Comparison of ENCODE assay signal across 8 cellular contexts in the genomic region with DNA sequence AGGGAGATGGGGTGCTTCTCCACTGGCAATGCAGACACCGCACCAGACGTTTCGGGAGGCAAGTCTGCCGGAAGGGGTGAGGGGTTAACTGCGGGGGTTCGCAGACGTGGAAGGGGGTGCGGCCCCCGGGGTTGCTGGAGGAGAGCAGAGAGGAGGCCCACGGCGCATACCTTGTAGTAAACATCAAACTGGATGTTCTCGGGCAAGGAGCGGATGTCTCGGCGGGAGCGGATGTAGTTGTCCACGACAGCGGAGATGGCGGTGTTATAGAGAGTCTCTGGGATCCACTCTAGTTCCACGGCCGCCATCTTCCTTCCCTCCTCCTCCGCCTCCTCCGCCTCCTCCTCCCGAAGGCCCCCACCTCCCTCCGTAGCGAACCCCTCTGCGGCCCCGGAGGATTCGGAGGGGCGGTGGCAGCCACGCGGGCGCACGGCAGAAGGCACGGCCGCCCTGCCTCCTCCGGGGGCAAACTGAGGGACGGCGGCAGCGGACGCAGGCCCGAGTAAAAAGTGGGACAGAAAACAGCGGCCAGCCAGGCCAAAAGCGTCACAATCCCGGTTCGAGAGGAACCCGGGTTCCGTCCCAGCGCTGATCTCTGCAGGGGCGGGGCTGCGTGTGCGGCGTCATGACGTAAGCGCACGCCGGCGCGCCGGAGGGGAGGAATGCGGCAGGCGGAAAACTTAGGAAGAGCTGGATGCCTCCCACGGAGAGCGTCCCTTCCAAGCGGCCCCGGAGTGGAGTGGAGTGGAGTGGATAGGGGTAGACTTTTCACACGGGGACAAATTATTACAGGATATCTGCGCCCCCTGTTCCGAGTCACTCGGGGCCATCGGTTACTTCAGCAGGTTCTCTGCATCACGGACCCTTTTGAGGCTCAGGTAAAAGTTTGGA. TPM values are rescaled to one million over a fixed set of nuclear protein-coding genes. Genes with fewer than 3 reads are reported as not detected.
A peak's percentile ranks its signal among the peaks of the same experiment; 100 is the strongest.
DNase-seq lines count a peak whose midpoint lies in the region; ATAC-seq, FAIRE-seq and TF ChIP-seq lines count a peak whose summit lies in the region.

A gene with protein sequence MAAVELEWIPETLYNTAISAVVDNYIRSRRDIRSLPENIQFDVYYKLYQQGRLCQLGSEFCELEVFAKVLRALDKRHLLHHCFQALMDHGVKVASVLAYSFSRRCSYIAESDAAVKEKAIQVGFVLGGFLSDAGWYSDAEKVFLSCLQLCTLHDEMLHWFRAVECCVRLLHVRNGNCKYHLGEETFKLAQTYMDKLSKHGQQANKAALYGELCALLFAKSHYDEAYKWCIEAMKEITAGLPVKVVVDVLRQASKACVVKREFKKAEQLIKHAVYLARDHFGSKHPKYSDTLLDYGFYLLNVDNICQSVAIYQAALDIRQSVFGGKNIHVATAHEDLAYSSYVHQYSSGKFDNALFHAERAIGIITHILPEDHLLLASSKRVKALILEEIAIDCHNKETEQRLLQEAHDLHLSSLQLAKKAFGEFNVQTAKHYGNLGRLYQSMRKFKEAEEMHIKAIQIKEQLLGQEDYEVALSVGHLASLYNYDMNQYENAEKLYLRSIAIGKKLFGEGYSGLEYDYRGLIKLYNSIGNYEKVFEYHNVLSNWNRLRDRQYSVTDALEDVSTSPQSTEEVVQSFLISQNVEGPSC (minus strand): TSS at position 619 of the 891 bp plus-strand sequence. CDS start 311 bp downstream, at position 308.

- H2BK120ac ChIP-seq in H1 (replicated peaks; ENCODE audit: low read depth, low read length), result no peak within 1 kb of the TSS
- no peak within 1 kb of the TSS for H2BK120ac ChIP-seq in mesendoderm (ENCODE audit: low read depth, low read length)

- POLR2A ChIA-PET in CD8-positive, alpha-beta T cell (lab: Charles Lee), result interaction anchor here (1.0 to 1.2 kb wide), 3 partner anchors 11 to 151 kb away, joined by 3 read pairs; a partner anchor contains a TSS
- POLR2A ChIA-PET in H1 (lab: Charles Lee; ENCODE audit: partially characterized antibody), result interaction anchor here (0.8 to 1.9 kb wide), 8 partner anchors 9 to 364 kb away, joined by 3 to 10 read pairs (median 6); a partner anchor contains a TSS

- H2AK5ac ChIP-seq in H1 (ENCODE audit: low read depth, low read length) (peak within 1 kb of the TSS; percentile 46; the same call in 1 of the 2 replicates), mesendoderm (ENCODE audit: low read length) (no peak within 1 kb of the TSS)

- H4K91ac ChIP-seq in H1 (replicated peaks; ENCODE audit: insufficient read length, low read length), result no peak within 1 kb of the TSS

- H3K9me3 Mint-ChIP-seq in CD8-positive, alpha-beta T cell, result no peaks in the 10 kb centered on the region
- no peaks in the 10 kb centered on the region for H3K9me3 Mint-ChIP-seq in activated CD8-positive, alpha-beta memory T cell treated with anti-CD3 and anti-CD28 coated beads, Interleukin-2, amount 10 ng/mL, durations not matched to agents 7 days and 5 days (ENCODE audit: low read depth)

- H3K27ac Mint-ChIP-seq in CD8-positive, alpha-beta T cell, result peak within 1 kb of the TSS; percentile 98
- peak within 1 kb of the TSS; percentile 94 for H3K27ac Mint-ChIP-seq in activated CD8-positive, alpha-beta memory T cell treated with anti-CD3 and anti-CD28 coated beads, Interleukin-2, amount 10 ng/mL, durations not matched to agents 7 days and 5 days

- ATAC-seq in CD8-positive, alpha-beta T cell, result peak; percentile 86
- ATAC-seq in GM19467 (IDR thresholded peaks at IDR 0.05; ENCODE audit: unreplicated experiment), result peak; percentile 91
- ATAC-seq in activated CD8-positive, alpha-beta memory T cell treated with anti-CD3 and anti-CD28 coated beads, Interleukin-2, amount 10 ng/mL, durations not matched to agents 7 days and 5 days, result peak; percentile 85

- TF ChIP-seq CTCF in CD8-positive, alpha-beta T cell (IDR thresholded peaks at IDR 0.05), result no peak
- no peak for TF ChIP-seq CTCF in H1 (IDR thresholded peaks at IDR 0.05; ENCODE audit: control extremely low read depth in 1 of 3, insufficient read depth in 1 of 3, low read depth in 1 of 3, low read length in 3 of 3)

- H3K9ac ChIP-seq in H1 (replicated peaks in 1 of 4; ENCODE audit: extremely low read depth in 1 of 4, low read depth in 3 of 4, low read length in 3 of 4) (peak within 1 kb of the TSS; percentile 88 to 94 (median 92)), mesendoderm (ENCODE audit: low read length) (peak within 1 kb of the TSS; percentile 84)

- peak within 1 kb of the TSS; percentile 90; the same call in 1 of the 2 replicates for H4K8ac ChIP-seq in H1 (ENCODE audit: extremely low read depth, insufficient read depth, low read length)
- H4K8ac ChIP-seq in mesendoderm (ENCODE audit: low read depth, low read length), result peak within 1 kb of the TSS; percentile 70

- H3K79me2 ChIP-seq in H1 (ENCODE audit: control insufficient read depth in 1 of 2, insufficient read depth in 2 of 2, low read length in 2 of 2) (peaks cover 26 to 58% of the 10 kb centered on the region in 2 experiments), mesendoderm (ENCODE audit: control insufficient read depth, insufficient read depth, low read length) (peaks cover 41% of the 10 kb centered on the region)

- H3K27me3 Mint-ChIP-seq in CD8-positive, alpha-beta T cell (ENCODE audit: low read depth), result no peaks in the 10 kb centered on the region
- H3K27me3 Mint-ChIP-seq in activated CD8-positive, alpha-beta memory T cell treated with anti-CD3 and anti-CD28 coated beads, Interleukin-2, amount 10 ng/mL, durations not matched to agents 7 days and 5 days, result no peaks in the 10 kb centered on the region

- CTCF ChIA-PET in CD8-positive, alpha-beta T cell (lab: Charles Lee), result no interaction called here
- CTCF ChIA-PET in activated CD8-positive, alpha-beta memory T cell treated with anti-CD3 and anti-CD28 coated beads, Interleukin-2, amount 10 ng/mL, durations not matched to agents 7 days and 5 days (lab: Charles Lee), result interaction anchor here (0.9 to 1.8 kb wide), 2 partner anchors 44 to 76 kb away, joined by 3 to 5 read pairs; no protein-coding TSS in a partner anchor
- CTCF ChIA-PET in H1 (lab: Charles Lee; ENCODE audit: partially characterized antibody), result interaction anchor here (0.6 to 1.3 kb wide), 3 partner anchors 9 to 281 kb away, joined by 3 to 4 read pairs (median 3); no protein-coding TSS in a partner anchor

- peaks cover 8% of the 10 kb centered on the region for H3K23me2 ChIP-seq in H1 (ENCODE audit: low read depth, low read length)

- no peak for FAIRE-seq in H1 (lab: Jason Lieb, UNC)

- peak within 1 kb of the TSS; percentile 93 for H3K18ac ChIP-seq in H1 (ENCODE audit: extremely low read depth, low read length)
- peak within 1 kb of the TSS; percentile 86 for H3K18ac ChIP-seq in mesendoderm (ENCODE audit: low read length)

- H4K20me1 ChIP-seq in H1 (replicated peaks in 1 of 2; ENCODE audit: control insufficient read depth in 1 of 2, insufficient read depth in 2 of 2, low read length in 2 of 2), result peaks cover 2 to 8% of the 10 kb centered on the region in 2 experiments

- peak; percentile 85 to 90 for TF ChIP-seq POLR2A in H1 (IDR thresholded peaks at IDR 0.05; ENCODE audit: control extremely low read depth in 1 of 2, low read depth in 2 of 2, low read length in 2 of 2)

- peak within 1 kb of the TSS; percentile 99 for H3K4me3 Mint-ChIP-seq in CD8-positive, alpha-beta T cell
- peak within 1 kb of the TSS; percentile 94 for H3K4me3 Mint-ChIP-seq in activated CD8-positive, alpha-beta memory T cell treated with anti-CD3 and anti-CD28 coated beads, Interleukin-2, amount 10 ng/mL, durations not matched to agents 7 days and 5 days

- H3K79me1 ChIP-seq in H1 (ENCODE audit: low read depth, low read length) (peaks cover 12% of the 10 kb centered on the region), mesendoderm (ENCODE audit: low read length) (peaks cover 14% of the 10 kb centered on the region)

- TF ChIP-seq RAD21 in H1 (IDR thresholded peaks at IDR 0.05 in 1 of 2, conservative IDR thresholded peaks at IDR 0.05 in 1 of 2; ENCODE audit: low read depth in 2 of 2, low read length in 2 of 2), result no peak

- H3K36me3 ChIP-seq in CD8-positive, alpha-beta T cell (ENCODE audit: insufficient read depth, low read length), result no peaks in the 10 kb centered on the region
- H3K36me3 ChIP-seq in H1 (ENCODE audit: control insufficient read depth in 2 of 4, insufficient read depth in 4 of 4, low read length in 3 of 4) (peaks cover 0 to 6% (median 0%) of the 10 kb centered on the region in 4 experiments; a peak in 1 of 8 replicates), mesendoderm (ENCODE audit: control insufficient read depth, insufficient read depth, low read length) (no peaks in the 10 kb centered on the region)

- peaks cover 53% of the 10 kb centered on the region for H3K4me1 Mint-ChIP-seq in CD8-positive, alpha-beta T cell (ENCODE audit: low read depth)
- peaks cover 32% of the 10 kb centered on the region for H3K4me1 Mint-ChIP-seq in activated CD8-positive, alpha-beta memory T cell treated with anti-CD3 and anti-CD28 coated beads, Interleukin-2, amount 10 ng/mL, durations not matched to agents 7 days and 5 days

- 1% methylated on average over 63 of the region's 72 CpGs; no CpG with 5 or more reads in 1 of the 2 experiments for WGBS in H1 (ENCODE audit: extremely low coverage in 1 of 2, insufficient coverage in 1 of 2, insufficient read length in 1 of 2, insufficient replicate concordance in 2 of 2, low coverage in 1 of 2, low lambda C conversion rate in 2 of 2, missing lambda C conversion rate in 1 of 2), 2 experiments
- WGBS in mesendoderm (ENCODE audit: extremely low coverage, insufficient coverage, low lambda C conversion rate), result no CpG with 5 or more reads among the region's 72 CpGs

- peak within 1 kb of the TSS; percentile 95 for H3K27ac ChIP-seq in CD8-positive, alpha-beta T cell (ENCODE audit: low read depth, low read length)
- peak within 1 kb of the TSS; percentile 95 for H3K27ac ChIP-seq in H1 (ENCODE audit: low read depth, low read length)
- peak within 1 kb of the TSS; percentile 98 for H3K27ac ChIP-seq in mesendoderm (ENCODE audit: low read depth, low read length)

- peak within 1 kb of the TSS; percentile 62 for H3K14ac ChIP-seq in H1 (ENCODE audit: insufficient read length)

- peak within 1 kb of the TSS; percentile 93 for H3K56ac ChIP-seq in H1 (replicated peaks; ENCODE audit: insufficient read length, low read depth, low read length)
- peak within 1 kb of the TSS; percentile 96 for H3K56ac ChIP-seq in mesendoderm (ENCODE audit: low read length)

- peak; percentile 37 to 81 (median 69) for DNase-seq in CD8-positive, alpha-beta T cell
- DNase-seq in HS-27A (ENCODE audit: low read depth) (peak; percentile 75), NOMO-1 (lab: John Stamatoyannopoulos, UW; ENCODE audit: unreplicated experiment in 2 of 2) (peak; percentile 53 to 63), H1 (ENCODE audit: low read depth in 1 of 2, low spot score in 2 of 2) (peak; percentile 47 to 87), mesendoderm (peak; percentile 91)
- DNase-seq in activated CD8-positive, alpha-beta memory T cell treated with anti-CD3 and anti-CD28 coated beads, Interleukin-2, amount 10 ng/mL, durations not matched to agents 7 days and 5 days, result peak; percentile 81
- DNase-seq in stimulated activated CD8-positive, alpha-beta memory T cell treated with anti-CD3 and anti-CD28 coated beads, Interleukin-15, amount 100 ng/mL, for 1 hour (ENCODE audit: low read depth), result peak; percentile 34

- H2BK15ac ChIP-seq in H1 (ENCODE audit: low read length) (peak within 1 kb of the TSS; percentile 93; the same call in 1 of the 2 replicates), mesendoderm (replicated peaks; ENCODE audit: low read depth) (no peak within 1 kb of the TSS)

- H2BK12ac ChIP-seq in H1 (ENCODE audit: low read depth, low read length), result peak within 1 kb of the TSS; percentile 76; the same call in 1 of the 2 replicates

- peak within 1 kb of the TSS; percentile 69 for H3K4ac ChIP-seq in H1 (replicated peaks; ENCODE audit: insufficient read length, low read depth, low read length)
- H3K4ac ChIP-seq in mesendoderm (ENCODE audit: low read depth, low read length), result peak within 1 kb of the TSS; percentile 63

- H3K4me1 ChIP-seq in CD8-positive, alpha-beta T cell (ENCODE audit: insufficient read depth, low read length), result peaks cover 29% of the 10 kb centered on the region
- H3K4me1 ChIP-seq in H1 (replicated peaks in 1 of 4; ENCODE audit: control insufficient read depth in 3 of 4, insufficient read depth in 4 of 4, low read length in 3 of 4) (peaks cover 0 to 4% (median 0%) of the 10 kb centered on the region in 4 experiments; a peak in 2 of 7 replicates), mesendoderm (ENCODE audit: control insufficient read depth, low read depth, low read length) (no peaks in the 10 kb centered on the region)

- H2BK20ac ChIP-seq in H1 (ENCODE audit: low read length), result no peak within 1 kb of the TSS

- H3K27me3 ChIP-seq in CD8-positive, alpha-beta T cell (ENCODE audit: insufficient read depth, low read length), result no peaks in the 10 kb centered on the region
- H3K27me3 ChIP-seq in H1 (replicated peaks in 1 of 4; ENCODE audit: control insufficient read depth in 3 of 4, extremely low read depth in 1 of 4, insufficient read depth in 3 of 4, low read length in 3 of 4) (no peaks in the 10 kb centered on the region), mesendoderm (ENCODE audit: insufficient read depth, low read length, poor library complexity) (no peaks in the 10 kb centered on the region)

- peak within 1 kb of the TSS; percentile 85 for H3K4me3 ChIP-seq in CD8-positive, alpha-beta T cell (ENCODE audit: low read depth, low read length)
- H3K4me3 ChIP-seq in H1 (ENCODE audit: extremely low read depth in 1 of 4, insufficient read depth in 2 of 4, low read depth in 3 of 4, low read length in 4 of 4) (peak within 1 kb of the TSS; percentile 90 to 99 (median 97)), mesendoderm (ENCODE audit: low read length) (peak within 1 kb of the TSS; percentile 79)

- intact Hi-C loops in CD8-positive, alpha-beta T cell (cut with DNase I, micrococcal nuclease), result loop anchor here (1.0 to 10.0 kb wide), 6 partner anchors 74 to 391 kb away; a partner anchor contains a TSS

- H3K4me2 ChIP-seq in H1 (ENCODE audit: insufficient read depth in 1 of 2, low read depth in 2 of 2, low read length in 2 of 2), result peak within 1 kb of the TSS; percentile 82 to 92
- peak within 1 kb of the TSS; percentile 76 for H3K4me2 ChIP-seq in mesendoderm (ENCODE audit: low read length)

- no peaks in the 10 kb centered on the region for H3K9me3 ChIP-seq in CD8-positive, alpha-beta T cell (ENCODE audit: low read length)
- H3K9me3 ChIP-seq in H1 (ENCODE audit: insufficient read depth in 2 of 2, low read depth in 1 of 2, low read length in 1 of 2), result no peaks in the 10 kb centered on the region

- peak within 1 kb of the TSS; percentile 91 for H4K5ac ChIP-seq in H1 (ENCODE audit: insufficient read length, low read depth, low read length)
- H4K5ac ChIP-seq in mesendoderm (ENCODE audit: low read length), result no peak within 1 kb of the TSS

- H3K36me3 Mint-ChIP-seq in CD8-positive, alpha-beta T cell, result peaks cover 26% of the 10 kb centered on the region
- H3K36me3 Mint-ChIP-seq in activated CD8-positive, alpha-beta memory T cell treated with anti-CD3 and anti-CD28 coated beads, Interleukin-2, amount 10 ng/mL, durations not matched to agents 7 days and 5 days, result peaks cover 12% of the 10 kb centered on the region

- TF ChIP-seq EP300 in H1 (IDR thresholded peaks at IDR 0.05; ENCODE audit: borderline replicate concordance in 1 of 2, low read depth in 2 of 2, low read length in 2 of 2), result no peak

- H2AFZ ChIP-seq in H1 (ENCODE audit: low read length), result peak within 1 kb of the TSS; percentile 45

- H2BK5ac ChIP-seq in H1 (ENCODE audit: low read depth, low read length) (peak within 1 kb of the TSS; percentile 96), mesendoderm (ENCODE audit: low read length) (peak within 1 kb of the TSS; percentile 75)

- H3K23ac ChIP-seq in H1 (ENCODE audit: insufficient read length) (no peak within 1 kb of the TSS), mesendoderm (ENCODE audit: low read length) (no peak within 1 kb of the TSS)

RNA-seq across cellular contexts. Expression of the gene that starts here (rescaled TPM):
- total RNA-seq in CD8-positive, alpha-beta T cell, result 10 to 100 TPM; 19.9 to 20.1 TPM
- total RNA-seq in activated CD8-positive, alpha-beta memory T cell treated with anti-CD3 and anti-CD28 coated beads, Interleukin-2, amount 10 ng/mL, durations not matched to agents 7 days and 5 days, result 10 to 100 TPM; 25.9 to 31.8 TPM
- total RNA-seq in H1 (2021; fragmentation: NEBNext Ultra II Directional; extraction: Animal tissue kit (Norgen Biotek cat#: 25700)), result 18.0 and 20.5 TPM in 2 replicates
- polyA plus RNA-seq in H1 (2011; rRNA removed), result 1.9 and 3.3 TPM in 2 replicates
- 4.6 TPM for polyA plus RNA-seq in H1 (2011; cell fraction: cytosol; rRNA removed)
- 2.6 TPM for polyA plus RNA-seq in H1 (2011; cell fraction: nucleus; rRNA removed)
- 9.7 to 14.7 TPM (median 10.5 TPM) in 4 replicates for polyA plus RNA-seq in H1 (2012, experiment 1 of 2)
- 0.81 TPM for polyA plus RNA-seq in H1 (2012, experiment 2 of 2)
- polyA plus RNA-seq in H1 (2013, experiment 1 of 2), result 4.5 TPM
- 4.2 TPM for polyA plus RNA-seq in H1 (2013, experiment 2 of 2)
- 11.2 and 17.8 TPM in 2 replicates for polyA minus RNA-seq in H1 (2011; rRNA and poly(A)+ RNA removed)
- 16.5 TPM for polyA minus RNA-seq in H1 (2011; cell fraction: cytosol; rRNA and poly(A)+ RNA removed)
- polyA minus RNA-seq in H1 (2011; cell fraction: nucleus; rRNA and poly(A)+ RNA removed), result 8.3 TPM
- polyA plus RNA-seq in mesendoderm (2013, experiment 1 of 2), result 3.6 TPM
- 4.0 TPM for polyA plus RNA-seq in mesendoderm (2013, experiment 2 of 2)

Comparison
In these comparisons a context has a peak if more than half of its experiments do, and no peak if none do; other contexts are left out.
1. Peak in every context shown above with its lines: DNase-seq, ATAC-seq, H3K4me3 ChIP-seq and H3K27ac ChIP-seq.
2. DNase-seq: peak in every context shown above with its lines; median percentile 91 in mesendoderm; 81 in activated CD8-positive, alpha-beta memory T cell treated with anti-CD3 and anti-CD28 coated beads, Interleukin-2, amount 10 ng/mL, durations not matched to agents 7 days and 5 days; 75 in HS-27A; 69 in CD8-positive, alpha-beta T cell; 67 in H1; 58 in NOMO-1; 34 in stimulated activated CD8-positive, alpha-beta memory T cell treated with anti-CD3 and anti-CD28 coated beads, Interleukin-15, amount 100 ng/mL, for 1 hour.